Comparison of ENCODE assay signal across 1 cellular context in the genomic region with DNA sequence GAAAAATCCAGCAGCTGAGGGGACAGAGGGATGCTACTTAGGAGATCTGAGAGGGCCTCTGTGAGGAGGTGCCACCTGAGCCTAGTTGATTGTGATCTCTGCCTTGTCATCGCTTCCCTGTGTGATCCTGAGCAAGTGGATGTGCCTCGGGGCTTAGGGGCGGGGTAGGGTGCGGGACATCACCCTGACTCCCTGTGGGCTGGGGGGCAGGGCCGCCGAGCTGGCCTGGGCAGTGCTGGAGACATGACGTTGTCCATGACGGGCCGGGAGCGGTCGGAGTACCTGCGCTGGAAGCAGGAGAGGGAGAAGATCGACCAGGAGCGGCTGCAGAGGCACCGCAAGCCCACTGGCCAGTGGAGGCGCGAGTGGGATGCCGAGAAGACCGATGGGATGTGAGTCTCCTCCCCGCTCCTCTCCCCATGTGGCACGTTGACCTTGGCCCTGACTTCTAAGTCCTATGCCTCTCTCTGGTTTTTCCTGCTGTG.
TF ChIP-seq lines count a peak whose summit lies in the region.

No MANE protein-coding gene starts in this region.

TF ChIP-seq in GM12878, 131 proteins besides CTCF, POLR2A, EP300 and RAD21:
- TF ChIP-seq, protein P1, sequence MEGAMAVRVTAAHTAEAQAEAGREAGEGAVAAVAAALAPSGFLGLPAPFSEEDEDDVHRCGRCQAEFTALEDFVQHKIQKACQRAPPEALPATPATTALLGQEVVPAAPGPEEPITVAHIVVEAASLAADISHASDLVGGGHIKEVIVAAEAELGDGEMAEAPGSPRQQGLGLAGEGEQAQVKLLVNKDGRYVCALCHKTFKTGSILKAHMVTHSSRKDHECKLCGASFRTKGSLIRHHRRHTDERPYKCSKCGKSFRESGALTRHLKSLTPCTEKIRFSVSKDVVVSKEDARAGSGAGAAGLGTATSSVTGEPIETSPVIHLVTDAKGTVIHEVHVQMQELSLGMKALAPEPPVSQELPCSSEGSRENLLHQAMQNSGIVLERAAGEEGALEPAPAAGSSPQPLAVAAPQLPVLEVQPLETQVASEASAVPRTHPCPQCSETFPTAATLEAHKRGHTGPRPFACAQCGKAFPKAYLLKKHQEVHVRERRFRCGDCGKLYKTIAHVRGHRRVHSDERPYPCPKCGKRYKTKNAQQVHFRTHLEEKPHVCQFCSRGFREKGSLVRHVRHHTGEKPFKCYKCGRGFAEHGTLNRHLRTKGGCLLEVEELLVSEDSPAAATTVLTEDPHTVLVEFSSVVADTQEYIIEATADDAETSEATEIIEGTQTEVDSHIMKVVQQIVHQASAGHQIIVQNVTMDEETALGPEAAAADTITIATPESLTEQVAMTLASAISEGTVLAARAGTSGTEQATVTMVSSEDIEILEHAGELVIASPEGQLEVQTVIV (IDR thresholded peaks at IDR 0.05; ENCODE audit: borderline replicate concordance, partially characterized antibody) = no peak
- TF ChIP-seq, protein P2, sequence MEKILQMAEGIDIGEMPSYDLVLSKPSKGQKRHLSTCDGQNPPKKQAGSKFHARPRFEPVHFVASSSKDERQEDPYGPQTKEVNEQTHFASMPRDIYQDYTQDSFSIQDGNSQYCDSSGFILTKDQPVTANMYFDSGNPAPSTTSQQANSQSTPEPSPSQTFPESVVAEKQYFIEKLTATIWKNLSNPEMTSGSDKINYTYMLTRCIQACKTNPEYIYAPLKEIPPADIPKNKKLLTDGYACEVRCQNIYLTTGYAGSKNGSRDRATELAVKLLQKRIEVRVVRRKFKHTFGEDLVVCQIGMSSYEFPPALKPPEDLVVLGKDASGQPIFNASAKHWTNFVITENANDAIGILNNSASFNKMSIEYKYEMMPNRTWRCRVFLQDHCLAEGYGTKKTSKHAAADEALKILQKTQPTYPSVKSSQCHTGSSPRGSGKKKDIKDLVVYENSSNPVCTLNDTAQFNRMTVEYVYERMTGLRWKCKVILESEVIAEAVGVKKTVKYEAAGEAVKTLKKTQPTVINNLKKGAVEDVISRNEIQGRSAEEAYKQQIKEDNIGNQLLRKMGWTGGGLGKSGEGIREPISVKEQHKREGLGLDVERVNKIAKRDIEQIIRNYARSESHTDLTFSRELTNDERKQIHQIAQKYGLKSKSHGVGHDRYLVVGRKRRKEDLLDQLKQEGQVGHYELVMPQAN (conservative IDR thresholded peaks at IDR 0.05) = no peak
- no peak for TF ChIP-seq FOXM1 (IDR thresholded peaks at IDR 0.05; ENCODE audit: low read depth, low read length)
- TF ChIP-seq RBBP5 (conservative IDR thresholded peaks at IDR 0.05) = no peak
- TF ChIP-seq ATF7 (IDR thresholded peaks at IDR 0.05; ENCODE audit: low read depth) = no peak
- no peak for TF ChIP-seq CBX5 (IDR thresholded peaks at IDR 0.05; ENCODE audit: low read depth)
- TF ChIP-seq HDAC6 (IDR thresholded peaks at IDR 0.05; ENCODE audit: unreplicated experiment) = no peak
- TF ChIP-seq, protein P3, sequence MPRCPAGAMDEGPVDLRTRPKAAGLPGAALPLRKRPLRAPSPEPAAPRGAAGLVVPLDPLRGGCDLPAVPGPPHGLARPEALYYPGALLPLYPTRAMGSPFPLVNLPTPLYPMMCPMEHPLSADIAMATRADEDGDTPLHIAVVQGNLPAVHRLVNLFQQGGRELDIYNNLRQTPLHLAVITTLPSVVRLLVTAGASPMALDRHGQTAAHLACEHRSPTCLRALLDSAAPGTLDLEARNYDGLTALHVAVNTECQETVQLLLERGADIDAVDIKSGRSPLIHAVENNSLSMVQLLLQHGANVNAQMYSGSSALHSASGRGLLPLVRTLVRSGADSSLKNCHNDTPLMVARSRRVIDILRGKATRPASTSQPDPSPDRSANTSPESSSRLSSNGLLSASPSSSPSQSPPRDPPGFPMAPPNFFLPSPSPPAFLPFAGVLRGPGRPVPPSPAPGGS (IDR thresholded peaks at IDR 0.05; ENCODE audit: borderline replicate concordance, insufficient read depth, low read depth, low read length, poor library complexity, severe bottlenecking) = no peak
- no peak for TF ChIP-seq TAF1 (IDR thresholded peaks at IDR 0.05; ENCODE audit: borderline replicate concordance, low read depth, low read length)
- no peak for TF ChIP-seq ZNF622 (IDR thresholded peaks at IDR 0.05)
- TF ChIP-seq YY1 (IDR thresholded peaks at IDR 0.05; ENCODE audit: low read depth, low read length) = no peak
- TF ChIP-seq SIX5 (IDR thresholded peaks at IDR 0.05; ENCODE audit: low read depth, low read length, severe bottlenecking) = no peak
- no peak for TF ChIP-seq BHLHE40 (IDR thresholded peaks at IDR 0.05; ENCODE audit: borderline replicate concordance in 1 of 2, low read depth in 2 of 2, low read length in 1 of 2)
- no peak for TF ChIP-seq EZH2 (IDR thresholded peaks at IDR 0.05; ENCODE audit: borderline replicate concordance, control insufficient read depth, low read depth, low read length)
